20 cellular contexts compared by ENCODE assay signal in genomic region chr6:35429463-35429862, GRCh38.
"Had no signal": no experiment of that assay in that cellular context is flagged by ENCODE, and none has a peak within 500 bp of the region (broad histone marks: within the 10 kb centered on the region; RNA-seq: fewer than 3 reads in every experiment).

No MANE protein-coding gene starts in this region.

- H3K4me3 ChIP-seq: esophagus squamous epithelium, left ventricle myocardium inferior, lower lobe of right lung, pancreas, smooth muscle cell had no signal

- H3K4me3 Mint-ChIP-seq: dendritic cell treated with granulocyte-macrophage colony-stimulating factor and Interleukin-4, amounts not matched to agents 40 ng/mL and 50 ng/mL, for 4 days; effector memory CD8-positive, alpha-beta T cell; memory B cell; mesothelial cell of epicardium; natural killer cell; neural crest cell had no signal

- H3K27ac ChIP-seq: esophagus squamous epithelium, left ventricle myocardium inferior, lower lobe of right lung, pancreas had no signal

- H3K9me3 ChIP-seq: pancreas had no signal

- H3K27me3 Mint-ChIP-seq: dendritic cell treated with granulocyte-macrophage colony-stimulating factor and Interleukin-4, amounts not matched to agents 40 ng/mL and 50 ng/mL, for 4 days; effector memory CD8-positive, alpha-beta T cell; memory B cell; progenitor cell of endocrine pancreas had no signal

- H3K4me1 ChIP-seq: pancreas had no signal

- DNase-seq: effector memory CD8-positive, alpha-beta T cell; esophagus squamous epithelium; foreskin fibroblast; kidney; left cardiac atrium; left ventricle myocardium inferior; lower lobe of right lung; natural killer cell; nucleus accumbens; pancreas; right cardiac atrium; stimulated activated CD4-positive, alpha-beta T cell treated with anti-CD3 and anti-CD28 coated beads, Interleukin-2, amount 100 ng/mL, for 48 hours; stimulated activated naive CD4-positive, alpha-beta T cell treated with Interleukin-2 at 50 U/mL for 16 hours; trophoblast cell had no signal

- H3K4me1 Mint-ChIP-seq: natural killer cell had no signal

- ATAC-seq: effector memory CD8-positive, alpha-beta T cell; left cardiac atrium; lower lobe of right lung; natural killer cell; pancreas; right cardiac atrium had no signal

- H3K27me3 ChIP-seq: esophagus squamous epithelium, pancreas had no signal

- H3K4me2 ChIP-seq: smooth muscle cell had no signal

- H3K27ac Mint-ChIP-seq: dendritic cell treated with granulocyte-macrophage colony-stimulating factor and Interleukin-4, amounts not matched to agents 40 ng/mL and 50 ng/mL, for 4 days; effector memory CD8-positive, alpha-beta T cell; memory B cell; mesothelial cell of epicardium; natural killer cell; progenitor cell of endocrine pancreas had no signal
